In genomic region chr6:154457881-154458284, GRCh38 we compare ENCODE assay signal across 2 cellular contexts.
A peak's percentile ranks its signal among the peaks of the same experiment; 100 is the strongest.
TF ChIP-seq lines count a peak whose summit lies in the region.

No MANE protein-coding gene starts in this region.

TF ChIP-seq in SK-N-SH treated with all-trans-retinoic acid at 6 μM for 48 hours, 23 proteins besides CTCF, POLR2A, EP300 and RAD21 (continued from another document):
- TF ChIP-seq TSHZ2 (CRISPR knock-in tag; IDR thresholded peaks at IDR 0.05) = no peak
- no peak for TF ChIP-seq OSR1 (CRISPR knock-in tag; IDR thresholded peaks at IDR 0.05)
TF ChIP-seq in SK-N-SH treated with all-trans-retinoic acid at 6 μM for 48 hours: peak in this region for 0.

TF ChIP-seq in HepG2, 621 proteins besides CTCF, POLR2A, EP300 and RAD21 (continued from another document):
- TF ChIP-seq ZNF414 (CRISPR knock-in tag; IDR thresholded peaks at IDR 0.05) (no peak), SAFB2 (CRISPR knock-in tag; IDR thresholded peaks at IDR 0.05; ENCODE audit: borderline replicate concordance, low read depth) (no peak), ZNF724P (CRISPR knock-in tag; IDR thresholded peaks at IDR 0.05; ENCODE audit: borderline replicate concordance) (no peak), ZFP36L2 (CRISPR knock-in tag; IDR thresholded peaks at IDR 0.05) (no peak), KIAA2018 (CRISPR knock-in tag; IDR thresholded peaks at IDR 0.05; ENCODE audit: borderline replicate concordance) (no peak), ZNF547 (CRISPR knock-in tag; IDR thresholded peaks at IDR 0.05) (peak; percentile 23; the same call in 1 of the 2 replicates), REXO4 (CRISPR knock-in tag; IDR thresholded peaks at IDR 0.05; ENCODE audit: borderline replicate concordance) (no peak), CHD2 (IDR thresholded peaks at IDR 0.05; ENCODE audit: low read depth, low read length) (no peak), ZNF644 (CRISPR knock-in tag; IDR thresholded peaks at IDR 0.05; ENCODE audit: low read depth) (no peak), KLF12 (CRISPR knock-in tag; IDR thresholded peaks at IDR 0.05; ENCODE audit: borderline replicate concordance) (no peak), ZNF605 (CRISPR knock-in tag; IDR thresholded peaks at IDR 0.05) (no peak), ZNF670 (CRISPR knock-in tag; IDR thresholded peaks at IDR 0.05; ENCODE audit: borderline replicate concordance) (no peak), SPEN (CRISPR knock-in tag; IDR thresholded peaks at IDR 0.05; ENCODE audit: low read depth) (no peak), ZNF230 (CRISPR knock-in tag; IDR thresholded peaks at IDR 0.05) (no peak), U2AF1 (optimal IDR thresholded peaks at IDR 0.05; ENCODE audit: low read depth, low read length) (no peak), ZNF33B (CRISPR knock-in tag; IDR thresholded peaks at IDR 0.05) (0 out of 2 replicates have a peak, but pooled peaks have one; percentile 12), FOSL1 (CRISPR knock-in tag; IDR thresholded peaks at IDR 0.05; ENCODE audit: borderline replicate concordance) (no peak), REPIN1 (CRISPR knock-in tag; IDR thresholded peaks at IDR 0.05; ENCODE audit: borderline replicate concordance, low read depth) (no peak), SOX13 (IDR thresholded peaks at IDR 0.05) (no peak), SOX13 (CRISPR knock-in tag; conservative IDR thresholded peaks at IDR 0.05 in 1 of 2, IDR thresholded peaks at IDR 0.05 in 1 of 2) (0 out of 4 replicates have a peak, but pooled peaks of 1 of the 2 experiments have one; percentile 5), ZNF280D (CRISPR knock-in tag; IDR thresholded peaks at IDR 0.05) (0 out of 2 replicates have a peak, but pooled peaks have one; percentile 26), ZBTB49 (CRISPR knock-in tag; IDR thresholded peaks at IDR 0.05; ENCODE audit: borderline replicate concordance) (no peak), ZNF770 (CRISPR knock-in tag; IDR thresholded peaks at IDR 0.05) (no peak), BCL3 (CRISPR knock-in tag; IDR thresholded peaks at IDR 0.05) (no peak), ATF7 (IDR thresholded peaks at IDR 0.05) (no peak), ATF7 (CRISPR knock-in tag; IDR thresholded peaks at IDR 0.05) (no peak), ZBTB7B (CRISPR knock-in tag; IDR thresholded peaks at IDR 0.05) (no peak), ZNF224 (CRISPR knock-in tag; IDR thresholded peaks at IDR 0.05) (no peak), HOMEZ (CRISPR knock-in tag; IDR thresholded peaks at IDR 0.05; ENCODE audit: low read depth) (no peak), ZNF205 (CRISPR knock-in tag; IDR thresholded peaks at IDR 0.05) (no peak), NR3C1 (CRISPR knock-in tag; IDR thresholded peaks at IDR 0.05) (no peak), HOXD1 (CRISPR knock-in tag; IDR thresholded peaks at IDR 0.05) (no peak), NFYB (CRISPR knock-in tag; IDR thresholded peaks at IDR 0.05) (no peak), ZNF775 (CRISPR knock-in tag; IDR thresholded peaks at IDR 0.05; ENCODE audit: borderline replicate concordance) (no peak), ZNF710 (CRISPR knock-in tag; IDR thresholded peaks at IDR 0.05; ENCODE audit: borderline replicate concordance) (0 out of 2 replicates have a peak, but pooled peaks have one; percentile 29)
